ENCODE assay signal across 35 cellular contexts in genomic region chr13:102548811-102549210, GRCh38.
"Had no signal": no experiment of that assay in that cellular context is flagged by ENCODE, and none has a peak within 500 bp of the region (broad histone marks: within the 10 kb centered on the region; RNA-seq: fewer than 3 reads in every experiment).

No MANE protein-coding gene starts in this region.

- H3K36me3 Mint-ChIP-seq: activated CD4-positive, alpha-beta memory T cell treated with anti-CD3 and anti-CD28 coated beads for 36 hours; activated naive CD8-positive, alpha-beta T cell treated with anti-CD3 and anti-CD28 coated beads for 36 hours; mesothelial cell of epicardium; naive B cell; type B pancreatic cell had no signal

- DNase-seq: activated CD4-positive, alpha-beta memory T cell treated with anti-CD3 and anti-CD28 coated beads for 36 hours; activated CD4-positive, alpha-beta T cell treated with anti-CD3 and anti-CD28 coated beads, Interleukin-2, amount 10 ng/mL, durations not matched to agents 24 days and 14 days; activated CD4-positive, CD25-positive, alpha-beta regulatory T cell treated with anti-CD3 and anti-CD28 coated beads, Interleukin-2, amount 50 U/mL, for 72 hours; activated CD8-positive, alpha-beta memory T cell treated with anti-CD3 and anti-CD28 coated beads, Interleukin-2, amount 50 U/mL, for 4 hours; activated effector memory CD4-positive, alpha-beta T cell treated with anti-CD3 and anti-CD28 coated beads, Interleukin-2, amount 50 U/mL, for 16 hours; activated naive CD4-positive, alpha-beta T cell treated with anti-CD3 and anti-CD28 coated beads for 36 hours; activated naive CD8-positive, alpha-beta T cell treated with anti-CD3 and anti-CD28 coated beads for 36 hours; activated T-cell treated with anti-CD3 and anti-CD28 coated beads, Interleukin-2, amount 50 U/mL, for 1 hour; adrenal gland; aorta; body of pancreas; dorsolateral prefrontal cortex; effector memory CD4-positive, alpha-beta T cell; head of caudate nucleus; hippocampal formation; left colon; naive B cell; nephron progenitor cell; ovary; retina; stimulated activated CD4-positive, alpha-beta T cell treated with anti-CD3 and anti-CD28 coated beads, Interleukin-12 subunit alpha, Interleukin-12 subunit beta, amount 100 ng/mL, for 4 hours; stimulated activated CD4-positive, alpha-beta T cell treated with anti-CD3 and anti-CD28 coated beads, Interleukin-4, amount 100 ng/mL, for 1 hour; stimulated activated naive CD8-positive, alpha-beta T cell treated with anti-CD3 and anti-CD28 coated beads, Interleukin-15, Interleukin-2, amounts not matched to agents 100 U/mL and 50 U/mL, for 24 hours; T-helper 9 cell; uterus; WERI-Rb-1 had no signal

- H3K27ac ChIP-seq: adrenal gland, body of pancreas, coronary artery, dorsolateral prefrontal cortex, ovary, skin epidermis, uterus, WERI-Rb-1 had no signal

- H3K4me3 Mint-ChIP-seq: activated CD4-positive, alpha-beta memory T cell treated with anti-CD3 and anti-CD28 coated beads for 36 hours; activated CD4-positive, alpha-beta T cell treated with anti-CD3 and anti-CD28 coated beads, Interleukin-2, amount 10 ng/mL, durations not matched to agents 24 days and 14 days; activated naive CD4-positive, alpha-beta T cell treated with anti-CD3 and anti-CD28 coated beads for 36 hours; activated naive CD8-positive, alpha-beta T cell treated with anti-CD3 and anti-CD28 coated beads for 36 hours; activated T-helper 1 cell treated with anti-CD3 and anti-CD28 coated beads, Interleukin-12 subunit alpha, Interleukin-12 subunit beta, Interleukin-2, Interleukin-4 antibody, amounts not matched to agents 30 ng/mL and 10 ng/mL and 1 ng/mL, durations not matched to agents 14 hours and 24 hours and 36 hours; mesothelial cell of epicardium; naive B cell; nephron progenitor cell; type B pancreatic cell had no signal

- ATAC-seq: body of pancreas; left colon; sciatic nerve; stimulated activated naive CD8-positive, alpha-beta T cell treated with anti-CD3 and anti-CD28 coated beads, Interleukin-15, Interleukin-2, amounts not matched to agents 100 U/mL and 50 U/mL, for 24 hours had no signal

- H3K9me3 Mint-ChIP-seq: activated CD4-positive, alpha-beta memory T cell treated with anti-CD3 and anti-CD28 coated beads for 36 hours; activated CD4-positive, alpha-beta T cell treated with anti-CD3 and anti-CD28 coated beads, Interleukin-2, amount 10 ng/mL, durations not matched to agents 24 days and 14 days; activated naive CD4-positive, alpha-beta T cell treated with anti-CD3 and anti-CD28 coated beads for 36 hours; activated naive CD8-positive, alpha-beta T cell treated with anti-CD3 and anti-CD28 coated beads for 36 hours; activated T-helper 1 cell treated with anti-CD3 and anti-CD28 coated beads, Interleukin-12 subunit alpha, Interleukin-12 subunit beta, Interleukin-2, Interleukin-4 antibody, amounts not matched to agents 30 ng/mL and 10 ng/mL and 1 ng/mL, durations not matched to agents 14 hours and 24 hours and 36 hours; type B pancreatic cell had no signal

- H3K27me3 Mint-ChIP-seq: progenitor cell of endocrine pancreas had no signal

- H3K4me1 ChIP-seq: adrenal gland, body of pancreas, uterus had no signal

- H3K27me3 ChIP-seq: adrenal gland, body of pancreas, dorsolateral prefrontal cortex, ovary, uterus had no signal

- FAIRE-seq: keratinocyte, TTC549 had no signal

- H3K4me3 ChIP-seq: adrenal gland, body of pancreas, coronary artery, dorsolateral prefrontal cortex, ovary, skin epidermis, uterus had no signal

- H3K4me1 Mint-ChIP-seq: activated CD4-positive, alpha-beta T cell treated with anti-CD3 and anti-CD28 coated beads, Interleukin-2, amount 10 ng/mL, durations not matched to agents 24 days and 14 days; mesothelial cell of epicardium; naive B cell; nephron progenitor cell had no signal

- H3K9me3 ChIP-seq: adrenal gland, body of pancreas, ovary, uterus had no signal

- H3K36me3 ChIP-seq: adrenal gland, ovary, uterus, WERI-Rb-1 had no signal

- H3K27ac Mint-ChIP-seq: activated CD4-positive, alpha-beta memory T cell treated with anti-CD3 and anti-CD28 coated beads for 36 hours; activated CD4-positive, alpha-beta T cell treated with anti-CD3 and anti-CD28 coated beads, Interleukin-2, amount 10 ng/mL, durations not matched to agents 24 days and 14 days; activated naive CD4-positive, alpha-beta T cell treated with anti-CD3 and anti-CD28 coated beads for 36 hours; activated naive CD8-positive, alpha-beta T cell treated with anti-CD3 and anti-CD28 coated beads for 36 hours; activated T-helper 1 cell treated with anti-CD3 and anti-CD28 coated beads, Interleukin-12 subunit alpha, Interleukin-12 subunit beta, Interleukin-2, Interleukin-4 antibody, amounts not matched to agents 30 ng/mL and 10 ng/mL and 1 ng/mL, durations not matched to agents 14 hours and 24 hours and 36 hours; mesothelial cell of epicardium; naive B cell; nephron progenitor cell; progenitor cell of endocrine pancreas; type B pancreatic cell had no signal
